ENCODE assay signal across 24 cellular contexts in the genomic region with DNA sequence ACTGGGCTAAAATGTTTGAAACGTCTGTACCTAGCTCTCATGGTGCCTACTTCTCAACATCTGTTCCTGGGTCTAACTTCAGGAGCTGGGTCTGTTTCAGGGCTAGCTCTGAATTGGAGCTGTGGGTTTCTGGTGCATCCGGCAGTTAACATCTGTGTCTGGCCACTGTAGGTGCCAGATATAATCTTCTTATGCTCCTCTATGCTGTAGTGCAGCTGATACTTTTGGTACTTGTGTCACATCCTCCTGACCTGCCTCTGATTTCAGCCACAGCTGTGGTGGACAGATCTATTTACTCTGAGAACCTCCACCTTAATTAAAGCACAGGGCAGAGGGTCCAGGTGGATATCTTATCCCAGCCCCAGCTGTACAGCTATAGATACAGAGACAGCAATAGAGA.
"Had no signal": no experiment of that assay in that cellular context is flagged by ENCODE, and none has a peak within 500 bp of the region (broad histone marks: within the 10 kb centered on the region; RNA-seq: fewer than 3 reads in every experiment).

No MANE protein-coding gene starts in this region.

- H3K36me3 ChIP-seq: adrenal gland, left ventricle myocardium inferior, right atrium auricular region, stomach, suprapubic skin, tibial artery had no signal

- H3K27me3 ChIP-seq: adrenal gland, right atrium auricular region, stomach, tibial artery had no signal

- H3K4me3 ChIP-seq: adrenal gland, coronary artery, dorsolateral prefrontal cortex, left ventricle myocardium inferior, lung, right atrium auricular region, smooth muscle cell, stomach, suprapubic skin, tibial artery had no signal

- ATAC-seq: activated CD8-positive, alpha-beta T cell treated with anti-CD3 and anti-CD28 coated beads for 36 hours; natural killer cell; stimulated activated naive B cell treated with anti-CD40 and anti-IgM and Interleukin-4, amounts not matched to agents 10 μg/mL and 1 μg/mL and 100 μg/mL, for 72 hours had no signal

- H3K4me1 ChIP-seq: adrenal gland, left ventricle myocardium inferior, right atrium auricular region, stomach, suprapubic skin, tibial artery had no signal

- FAIRE-seq: frontal cortex, islet of Langerhans had no signal

- H3K27ac ChIP-seq: adrenal gland, coronary artery, dorsolateral prefrontal cortex, left ventricle myocardium inferior, right atrium auricular region, stomach, suprapubic skin, tibial artery had no signal

- H3K9me3 ChIP-seq: adrenal gland, suprapubic skin, tibial artery had no signal

- DNase-seq: activated B cell treated with CpG ODN at 0.5 μM for 24 hours; activated CD4-positive, alpha-beta T cell treated with anti-CD3 and anti-CD28 coated beads, Interleukin-2, amount 50 U/mL, for 1 hour; activated CD8-positive, alpha-beta T cell treated with anti-CD3 and anti-CD28 coated beads for 36 hours; activated naive CD4-positive, alpha-beta T cell treated with Interleukin-2 at 50 U/mL for 16 hours; activated naive CD8-positive, alpha-beta T cell treated with anti-CD3 and anti-CD28 coated beads for 36 hours; activated T-cell treated with anti-CD3 and anti-CD28 coated beads, Interleukin-2, amount 50 U/mL, for 48 hours; adrenal gland; aorta; dorsolateral prefrontal cortex; effector memory CD4-positive, alpha-beta T cell; left ventricle myocardium inferior; mesendoderm; natural killer cell; stimulated activated CD4-positive, alpha-beta T cell treated with anti-CD3 and anti-CD28 coated beads, Interleukin-1b, Interleukin-23, amount 100 ng/mL, for 48 hours; stimulated activated naive B cell treated with anti-CD40 and anti-IgM and Interleukin-4, amounts not matched to agents 10 μg/mL and 1 μg/mL and 100 μg/mL, for 72 hours; stomach; tibial artery had no signal
